Comparison of ENCODE assay signal across 24 cellular contexts in genomic region chr4:134867027-134867426, GRCh38.
"Had no signal": no experiment of that assay in that cellular context is flagged by ENCODE, and none has a peak within 500 bp of the region (broad histone marks: within the 10 kb centered on the region; RNA-seq: fewer than 3 reads in every experiment).

No MANE protein-coding gene starts in this region.

- DNase-seq: colonic mucosa; cortex of kidney; dermis blood vessel endothelial cell; dorsolateral prefrontal cortex; effector CD4-positive, alpha-beta T cell; effector CD8-positive, alpha-beta T cell; effector memory CD4-positive, alpha-beta T cell; effector memory CD8-positive, alpha-beta T cell; endodermal cell; erythroblast; esophagus squamous epithelium; foreskin fibroblast; foreskin keratinocyte; foreskin melanocyte; gastrocnemius medialis; glutamatergic neuron; head of caudate nucleus; heart left ventricle; heart right ventricle had no signal

- H3K9me3 ChIP-seq: colonic mucosa, esophagus muscularis mucosa, esophagus squamous epithelium, gastrocnemius medialis, gastroesophageal sphincter, heart right ventricle had no signal

- ATAC-seq: effector memory CD8-positive, alpha-beta T cell; esophagus mucosa; foreskin keratinocyte; gastrocnemius medialis; gastroesophageal sphincter; heart left ventricle; heart right ventricle had no signal

- H3K36me3 ChIP-seq: colonic mucosa, esophagus muscularis mucosa, esophagus squamous epithelium, gastrocnemius medialis, gastroesophageal sphincter, heart left ventricle, heart right ventricle had no signal

- H3K27me3 ChIP-seq: colonic mucosa, dorsolateral prefrontal cortex, esophagus muscularis mucosa, esophagus squamous epithelium, foreskin keratinocyte, gastrocnemius medialis, gastroesophageal sphincter, heart left ventricle, heart right ventricle had no signal

- H3K4me1 ChIP-seq: colonic mucosa, esophagus muscularis mucosa, esophagus squamous epithelium, foreskin keratinocyte, gastrocnemius medialis, gastroesophageal sphincter, heart left ventricle, heart right ventricle had no signal

- H3K4me3 ChIP-seq: colonic mucosa, coronary artery, dorsolateral prefrontal cortex, esophagus muscularis mucosa, esophagus squamous epithelium, gastrocnemius medialis, gastroesophageal sphincter, heart left ventricle, heart right ventricle had no signal

- H3K27ac ChIP-seq: colonic mucosa, coronary artery, dorsolateral prefrontal cortex, epithelial cell of prostate, esophagus muscularis mucosa, esophagus squamous epithelium, foreskin keratinocyte, gastrocnemius medialis, gastroesophageal sphincter, heart left ventricle, heart right ventricle had no signal
